Comparison of ENCODE assay signal across 1 cellular context in the genomic region with DNA sequence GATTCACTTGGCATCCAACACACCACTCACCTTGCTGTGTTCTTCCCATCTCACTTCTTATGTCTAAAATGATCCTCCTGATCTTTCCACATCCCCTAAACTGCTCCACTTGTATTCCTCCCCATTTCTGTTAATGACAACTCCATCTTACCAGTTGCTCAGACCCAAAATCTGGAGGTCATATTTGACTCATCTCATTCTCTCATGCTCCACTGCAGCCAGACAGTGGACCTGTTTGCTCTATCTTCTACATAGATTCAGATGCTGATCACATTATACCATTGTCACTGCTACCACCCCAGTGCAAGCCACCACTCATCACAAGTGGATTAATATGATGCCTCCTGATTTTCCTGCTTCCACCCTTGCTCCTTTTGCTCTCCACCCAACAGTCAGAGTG.
TF ChIP-seq lines count a peak whose summit lies in the region.

No MANE protein-coding gene starts in this region.

TF ChIP-seq in HCT116, 20 proteins besides CTCF, POLR2A, EP300 and RAD21 (continued from another document):
- TF ChIP-seq, protein P1, sequence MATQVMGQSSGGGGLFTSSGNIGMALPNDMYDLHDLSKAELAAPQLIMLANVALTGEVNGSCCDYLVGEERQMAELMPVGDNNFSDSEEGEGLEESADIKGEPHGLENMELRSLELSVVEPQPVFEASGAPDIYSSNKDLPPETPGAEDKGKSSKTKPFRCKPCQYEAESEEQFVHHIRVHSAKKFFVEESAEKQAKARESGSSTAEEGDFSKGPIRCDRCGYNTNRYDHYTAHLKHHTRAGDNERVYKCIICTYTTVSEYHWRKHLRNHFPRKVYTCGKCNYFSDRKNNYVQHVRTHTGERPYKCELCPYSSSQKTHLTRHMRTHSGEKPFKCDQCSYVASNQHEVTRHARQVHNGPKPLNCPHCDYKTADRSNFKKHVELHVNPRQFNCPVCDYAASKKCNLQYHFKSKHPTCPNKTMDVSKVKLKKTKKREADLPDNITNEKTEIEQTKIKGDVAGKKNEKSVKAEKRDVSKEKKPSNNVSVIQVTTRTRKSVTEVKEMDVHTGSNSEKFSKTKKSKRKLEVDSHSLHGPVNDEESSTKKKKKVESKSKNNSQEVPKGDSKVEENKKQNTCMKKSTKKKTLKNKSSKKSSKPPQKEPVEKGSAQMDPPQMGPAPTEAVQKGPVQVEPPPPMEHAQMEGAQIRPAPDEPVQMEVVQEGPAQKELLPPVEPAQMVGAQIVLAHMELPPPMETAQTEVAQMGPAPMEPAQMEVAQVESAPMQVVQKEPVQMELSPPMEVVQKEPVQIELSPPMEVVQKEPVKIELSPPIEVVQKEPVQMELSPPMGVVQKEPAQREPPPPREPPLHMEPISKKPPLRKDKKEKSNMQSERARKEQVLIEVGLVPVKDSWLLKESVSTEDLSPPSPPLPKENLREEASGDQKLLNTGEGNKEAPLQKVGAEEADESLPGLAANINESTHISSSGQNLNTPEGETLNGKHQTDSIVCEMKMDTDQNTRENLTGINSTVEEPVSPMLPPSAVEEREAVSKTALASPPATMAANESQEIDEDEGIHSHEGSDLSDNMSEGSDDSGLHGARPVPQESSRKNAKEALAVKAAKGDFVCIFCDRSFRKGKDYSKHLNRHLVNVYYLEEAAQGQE (IDR thresholded peaks at IDR 0.05; ENCODE audit: low read depth), result no peak
- no peak for TF ChIP-seq ELF1 (IDR thresholded peaks at IDR 0.05; ENCODE audit: borderline replicate concordance, low read depth)
- no peak for TF ChIP-seq SRF (IDR thresholded peaks at IDR 0.05; ENCODE audit: low read depth)
- no peak for TF ChIP-seq YY1 (IDR thresholded peaks at IDR 0.05; ENCODE audit: extremely low read depth, insufficient replicate concordance, low read depth, low read length)
- TF ChIP-seq, protein P2, sequence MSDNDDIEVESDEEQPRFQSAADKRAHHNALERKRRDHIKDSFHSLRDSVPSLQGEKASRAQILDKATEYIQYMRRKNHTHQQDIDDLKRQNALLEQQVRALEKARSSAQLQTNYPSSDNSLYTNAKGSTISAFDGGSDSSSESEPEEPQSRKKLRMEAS (IDR thresholded peaks at IDR 0.05), result no peak
- no peak for TF ChIP-seq POLR2AphosphoS5 (IDR thresholded peaks at IDR 0.05; ENCODE audit: low read depth, low read length)
- no peak for TF ChIP-seq SIN3A (IDR thresholded peaks at IDR 0.05; ENCODE audit: low read depth)
TF ChIP-seq in HCT116: peak in this region for 0.
